Comparison of ENCODE assay signal across 2 cellular contexts in genomic region chr11:3657331-3657730, GRCh38. TPM values are rescaled to one million over a fixed set of nuclear protein-coding genes. Genes with fewer than 3 reads are reported as not detected.
"Had no signal": no experiment of that assay in that cellular context is flagged by ENCODE, and none has a peak within 500 bp of the region (broad histone marks: within the 10 kb centered on the region; RNA-seq: fewer than 3 reads in every experiment).

No MANE protein-coding gene starts in this region.

RNA-seq across cellular contexts. Expression of gene ART1, which starts 12.4 kb away (rescaled TPM):
- total RNA-seq: G401, GM12878 had no signal
- polyA plus RNA-seq: GM12878 had no signal

RNA-seq across cellular contexts. Expression of gene ART5, which starts 15.5 kb away (rescaled TPM):
- total RNA-seq: GM12878 had no signal
